In the genomic region with DNA sequence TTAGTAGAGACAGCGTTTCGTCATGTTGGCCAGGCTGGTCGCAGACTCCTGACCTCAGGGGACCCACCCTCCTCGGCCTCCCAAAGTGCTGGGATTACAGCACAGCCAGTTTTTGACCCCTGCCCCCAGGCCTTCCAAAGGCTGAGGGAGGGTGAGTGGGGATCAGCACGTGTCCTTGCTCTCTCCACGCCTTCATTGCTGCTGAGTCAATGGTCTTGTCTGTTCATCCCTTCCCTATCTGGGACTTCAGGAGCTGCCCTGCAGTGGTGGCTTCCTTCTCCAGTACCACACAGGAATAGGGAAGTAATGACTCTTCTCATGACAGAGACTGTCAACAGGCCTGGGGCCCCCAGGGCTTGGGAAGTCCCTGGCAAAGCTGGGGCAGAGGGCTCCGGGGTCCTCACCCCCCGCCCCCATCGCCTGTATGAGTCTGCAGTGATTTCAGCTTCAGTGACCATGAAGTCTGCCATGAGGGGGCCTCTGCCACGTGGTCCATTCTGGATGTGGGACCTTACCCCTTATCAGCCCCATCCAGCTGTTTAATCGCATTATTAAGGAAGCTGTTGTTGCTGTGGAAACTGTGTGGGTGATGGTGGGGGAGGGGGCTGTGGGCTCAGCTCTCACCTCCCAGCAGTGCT, we compare ENCODE assay signal across 11 cellular contexts. TPM values are rescaled to one million over a fixed set of nuclear protein-coding genes. Genes with fewer than 3 reads are reported as not detected.
A peak's percentile ranks its signal among the peaks of the same experiment; 100 is the strongest.
DNase-seq lines count a peak whose midpoint lies in the region; ATAC-seq and TF ChIP-seq lines count a peak whose summit lies in the region.
"Had no signal": no experiment of that assay in that cellular context is flagged by ENCODE, and none has a peak within 500 bp of the region (broad histone marks: within the 10 kb centered on the region; RNA-seq: fewer than 3 reads in every experiment).

No MANE protein-coding gene starts in this region.

- no TSS peak for BruUV-seq in MCF 10A (replicated peaks; lab: Mats Ljungman, UMichigan)

- no peaks in the 10 kb centered on the region for H3K36me3 ChIP-seq in right atrium auricular region
- no peaks in the 10 kb centered on the region for H3K36me3 ChIP-seq in liver (ENCODE audit: control insufficient read depth in 4 of 4, insufficient read depth in 3 of 4, low read depth in 1 of 4, low read length in 3 of 4)
- no peaks in the 10 kb centered on the region for H3K36me3 ChIP-seq in upper lobe of left lung

- TF ChIP-seq POLR2A in upper lobe of left lung (IDR thresholded peaks at IDR 0.05): peak in 1 of 4 donors; percentile 24

- ATAC-seq in Right ventricle myocardium superior (ENCODE audit: poor library complexity): peak; percentile 28
- peak in 1 of 2 donors; percentile 51 for ATAC-seq in upper lobe of left lung (ENCODE audit: low FRiP score in 2 of 2)
- ATAC-seq in GM18858 (IDR thresholded peaks at IDR 0.05; ENCODE audit: unreplicated experiment): no peak
- ATAC-seq in GM21717 (IDR thresholded peaks at IDR 0.05; ENCODE audit: unreplicated experiment): no peak

- TF ChIP-seq CTCF in right atrium auricular region (IDR thresholded peaks at IDR 0.05) (no peak), MCF 10A (IDR thresholded peaks at IDR 0.05; ENCODE audit: unreplicated experiment) (no peak), liver (IDR thresholded peaks at IDR 0.05; ENCODE audit: low read depth, low read length, missing input control) (no peak), upper lobe of left lung (IDR thresholded peaks at IDR 0.05) (no peak)

- intact Hi-C loops in Right ventricle myocardium superior (cut with DNase I) (no loop called here), MCF 10A (cut with micrococcal nuclease) (no loop called here)

- no peak overlapping the region for H3K27ac ChIP-seq in right atrium auricular region
- H3K27ac ChIP-seq in liver (ENCODE audit: low read depth in 1 of 2, low read length in 2 of 2): peak overlapping the region; percentile 31 to 48
- H3K27ac ChIP-seq in upper lobe of left lung: peak overlapping the region; percentile 37 to 63 (median 48)

- no peak for TF ChIP-seq EP300 in upper lobe of left lung (IDR thresholded peaks at IDR 0.05)

- TF ChIP-seq RAD21 in liver (IDR thresholded peaks at IDR 0.05): peak in 1 of 2 donors; percentile 29

- CTCF ChIA-PET in MCF 10A (lab: Yijun Ruan, JAX): interaction anchor here (0.6 to 2.5 kb wide), 4 partner anchors 10 to 1027 kb away, joined by 3 to 14 read pairs (median 8); no protein-coding TSS in a partner anchor

- no peaks in the 10 kb centered on the region for H3K27me3 ChIP-seq in right atrium auricular region
- H3K27me3 ChIP-seq in liver (ENCODE audit: control insufficient read depth in 4 of 4, insufficient read depth in 4 of 4, low read length in 3 of 4): no peaks in the 10 kb centered on the region
- no peaks in the 10 kb centered on the region for H3K27me3 ChIP-seq in upper lobe of left lung

- DNase-seq in Right ventricle myocardium superior (peak; percentile 47), right atrium auricular region (ENCODE audit: low spot score) (no peak), MCF 10A (ENCODE audit: unreplicated experiment) (no peak), upper lobe of left lung (peak in 1 of 2 donors; percentile 67), 8988T (no peak)
- DNase-seq: activated CD4-positive, alpha-beta T cell treated with anti-CD3 and anti-CD28 coated beads, Interleukin-2, amount 50 U/mL, for 48 hours; NCI-H510A; stimulated activated naive CD4-positive, alpha-beta T cell had no signal

- peaks cover 52% of the 10 kb centered on the region for H3K4me1 Mint-ChIP-seq in MCF 10A (ENCODE audit: insufficient read depth, unreplicated experiment)

- no peak overlapping the region for H3K4me3 Mint-ChIP-seq in MCF 10A (ENCODE audit: unreplicated experiment)

- no peak overlapping the region for H3K4me3 ChIP-seq in right atrium auricular region
- H3K4me3 ChIP-seq in liver (ENCODE audit: low read depth in 1 of 3, low read length in 3 of 3): no peak overlapping the region
- no peak overlapping the region for H3K4me3 ChIP-seq in upper lobe of left lung

- WGBS in liver: 35% methylated on average over 11 of the region's 11 CpGs
- 42 to 44% methylated on average over 9 to 10 of the region's 11 CpGs for WGBS in upper lobe of left lung, 2 donors

- H3K9me3 Mint-ChIP-seq in MCF 10A (ENCODE audit: unreplicated experiment): no peaks in the 10 kb centered on the region

- H3K9ac ChIP-seq in liver (ENCODE audit: low read depth in 1 of 2, low read length in 2 of 2): no peak overlapping the region

- peak overlapping the region; percentile 87 for H3K27ac Mint-ChIP-seq in MCF 10A (ENCODE audit: low read depth, unreplicated experiment)

- H3K9me3 ChIP-seq in right atrium auricular region (no peaks in the 10 kb centered on the region), liver (ENCODE audit: control insufficient read depth in 4 of 4, low read length in 3 of 4) (no peaks in the 10 kb centered on the region), upper lobe of left lung (no peaks in the 10 kb centered on the region)

- peaks cover 38% of the 10 kb centered on the region for H3K36me3 Mint-ChIP-seq in MCF 10A (ENCODE audit: insufficient read depth, unreplicated experiment)

- H3K27me3 Mint-ChIP-seq in MCF 10A (ENCODE audit: insufficient read depth, unreplicated experiment): no peaks in the 10 kb centered on the region

- POLR2A ChIA-PET in MCF 10A (lab: Yijun Ruan, JAX): interaction anchor here (1.2 to 6.9 kb wide), 5 partner anchors 10 to 67 kb away, joined by 3 to 96 read pairs (median 17); a partner anchor contains a TSS

- H3K4me1 ChIP-seq in right atrium auricular region: peaks cover 0 to 34% of the 10 kb centered on the region in 2 donors
- H3K4me1 ChIP-seq in liver (ENCODE audit: control insufficient read depth in 4 of 4, insufficient read depth in 4 of 4, low read length in 3 of 4): peaks cover 31 to 72% (median 60%) of the 10 kb centered on the region in 4 donors
- H3K4me1 ChIP-seq in upper lobe of left lung: peaks cover 42 to 52% (median 49%) of the 10 kb centered on the region in 4 donors

TF ChIP-seq in liver, 16 proteins besides CTCF, POLR2A, EP300 and RAD21:
- TF ChIP-seq JUND (IDR thresholded peaks at IDR 0.05) (peak in 1 of 2 donors; percentile 61), FOXA1 (IDR thresholded peaks at IDR 0.05) (no peak), HNF4A (conservative IDR thresholded peaks at IDR 0.05) (peak; percentile 80 to 82), RXRA (IDR thresholded peaks at IDR 0.05) (peak; percentile 88), SP1 (IDR thresholded peaks at IDR 0.05) (peak; percentile 54), NR2F2 (IDR thresholded peaks at IDR 0.05) (peak; percentile 62), HNF4G (IDR thresholded peaks at IDR 0.05) (no peak), TAF1 (conservative IDR thresholded peaks at IDR 0.05) (no peak), EGR1 (IDR thresholded peaks at IDR 0.05; ENCODE audit: low read depth in 2 of 2) (peak in 1 of 2 donors; percentile 18)
- TF ChIP-seq, protein P1, sequence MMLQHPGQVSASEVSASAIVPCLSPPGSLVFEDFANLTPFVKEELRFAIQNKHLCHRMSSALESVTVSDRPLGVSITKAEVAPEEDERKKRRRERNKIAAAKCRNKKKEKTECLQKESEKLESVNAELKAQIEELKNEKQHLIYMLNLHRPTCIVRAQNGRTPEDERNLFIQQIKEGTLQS (IDR thresholded peaks at IDR 0.05): peak; percentile 42
- TF ChIP-seq, protein P2, sequence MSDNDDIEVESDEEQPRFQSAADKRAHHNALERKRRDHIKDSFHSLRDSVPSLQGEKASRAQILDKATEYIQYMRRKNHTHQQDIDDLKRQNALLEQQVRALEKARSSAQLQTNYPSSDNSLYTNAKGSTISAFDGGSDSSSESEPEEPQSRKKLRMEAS (IDR thresholded peaks at IDR 0.05): peak; percentile 68

RNA-seq across cellular contexts. Expression of a gene that starts 6.1 kb away (rescaled TPM):
- total RNA-seq in Right ventricle myocardium superior (0.43 TPM), right atrium auricular region (1 to 10 TPM; 1.4 to 4.5 TPM), MCF 10A (2022) (209 and 293 TPM in 2 replicates), liver (100 to 1,000 TPM in 1 of 2 donors, 10 to 100 TPM in 1; 10.5 to 197 TPM), upper lobe of left lung (100 to 1,000 TPM in 1 of 6 donors, 10 to 100 TPM in 5; 34.2 to 268 (median 57.7) TPM)
- 10 to 100 TPM; 66.7 to 94.3 TPM for polyA plus RNA-seq in liver

Comparison
In these comparisons a context has a peak if more than half of its experiments do, and no peak if none do; other contexts are left out.
1. H3K27ac ChIP-seq: peak in liver (2 of 2) and upper lobe of left lung (4 of 4); none in right atrium auricular region (0 of 2).